In the genomic region with DNA sequence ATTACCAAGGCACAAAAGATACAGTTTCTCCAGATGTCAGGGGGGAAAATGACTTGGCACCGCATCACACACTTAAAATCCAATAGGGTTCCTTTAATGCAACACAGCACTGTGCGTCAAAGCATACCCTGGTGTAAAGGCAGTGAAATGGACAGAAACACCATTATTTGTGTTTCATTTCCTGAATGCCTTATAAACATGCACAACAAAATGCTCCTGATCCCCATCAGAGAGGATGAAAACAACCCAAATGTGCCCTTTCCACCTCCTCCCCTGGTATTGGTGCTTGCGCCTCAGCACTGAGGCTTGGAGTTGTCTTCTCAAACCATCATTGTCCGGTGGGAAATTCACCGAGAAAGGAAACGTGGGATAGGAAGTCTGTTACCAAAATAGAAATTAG, we compare ENCODE assay signal across 8 cellular contexts.
A peak's percentile ranks its signal among the peaks of the same experiment; 100 is the strongest.
DNase-seq lines count a peak whose midpoint lies in the region; ATAC-seq and TF ChIP-seq lines count a peak whose summit lies in the region.

No MANE protein-coding gene starts in this region.

- DNase-seq in HEK293T (ENCODE audit: extremely low spot score) (peak; percentile 13), fibroblast of peridontal ligament (ENCODE audit: extremely low read depth) (peak; percentile 74), NCI-H1436 treated with DMSO at 0.1 percent for 48 hours (lab: John Stamatoyannopoulos, UW) (no peak)

- POLR2A ChIA-PET in HEK293T (lab: Yijun Ruan, JAX) = no interaction called here

- TF ChIP-seq CTCF in VCaP (conservative IDR thresholded peaks at IDR 0.05) (no peak), neutrophil (IDR thresholded peaks at IDR 0.05) (no peak)

- H4K20me1 ChIP-seq in BLaER1 treated with 17β-estradiol and CSF1 and Interleukin-3, amounts not matched to agents 10 nM and 100 nM = peaks cover 46 to 60% (median 50%) of the 10 kb centered on the region in 11 experiments

- H3K9me3 ChIP-seq in BLaER1 treated with 17β-estradiol and CSF1 and Interleukin-3, amounts not matched to agents 10 nM and 100 nM (replicated peaks in 1 of 11) = peaks cover 0 to 20% (median 12%) of the 10 kb centered on the region in 11 experiments; a peak in 14 of 22 replicates
- H3K9me3 ChIP-seq in neutrophil = no peaks in the 10 kb centered on the region

- H3K36me3 ChIP-seq in BLaER1 treated with 17β-estradiol and CSF1 and Interleukin-3, amounts not matched to agents 10 nM and 100 nM = peaks cover 3 to 38% (median 15%) of the 10 kb centered on the region in 11 experiments; a peak in 13 of 22 replicates
- no peaks in the 10 kb centered on the region for H3K36me3 ChIP-seq in neutrophil

- peak overlapping the region; percentile 88 to 96 (median 93) for H3K4me2 ChIP-seq in BLaER1 treated with 17β-estradiol and CSF1 and Interleukin-3, amounts not matched to agents 10 nM and 100 nM

- peaks cover 19 to 52% (median 36%) of the 10 kb centered on the region in 10 experiments for H3K4me1 ChIP-seq in BLaER1 treated with 17β-estradiol and CSF1 and Interleukin-3, amounts not matched to agents 10 nM and 100 nM
- peaks cover 18 to 25% of the 10 kb centered on the region in 2 experiments for H3K4me1 ChIP-seq in neutrophil (ENCODE audit: control insufficient read depth in 1 of 2, insufficient read depth in 1 of 2, low read depth in 1 of 2, low read length in 1 of 2)

- CTCF ChIA-PET in HEK293T (lab: Yijun Ruan, JAX) = no interaction called here

- H3K4me3 ChIP-seq in BLaER1 treated with 17β-estradiol and CSF1 and Interleukin-3, amounts not matched to agents 10 nM and 100 nM = peak overlapping the region; percentile 71 to 85 (median 79)
- H3K4me3 ChIP-seq in neutrophil (ENCODE audit: low read depth in 1 of 2, low read length in 1 of 2) = peak overlapping the region; percentile 73 to 92

- ATAC-seq in HG02588 (IDR thresholded peaks at IDR 0.05; ENCODE audit: unreplicated experiment) (no peak), GM18498 (IDR thresholded peaks at IDR 0.05; ENCODE audit: unreplicated experiment) (no peak)

- H3K27ac ChIP-seq in BLaER1 treated with 17β-estradiol and CSF1 and Interleukin-3, amounts not matched to agents 10 nM and 100 nM = peak overlapping the region; percentile 88 to 98 (median 93)
- H3K27ac ChIP-seq in VCaP = peak overlapping the region; percentile 94
- peak overlapping the region; percentile 90 for H3K27ac ChIP-seq in neutrophil

- H3K27me3 ChIP-seq in BLaER1 treated with 17β-estradiol and CSF1 and Interleukin-3, amounts not matched to agents 10 nM and 100 nM = peaks cover 0 to 27% (median under 1%) of the 10 kb centered on the region in 11 experiments; a peak in 9 of 22 replicates
- H3K27me3 ChIP-seq in neutrophil = no peaks in the 10 kb centered on the region

- peak overlapping the region; percentile 89 to 99 (median 95) for H3K9ac ChIP-seq in BLaER1 treated with 17β-estradiol and CSF1 and Interleukin-3, amounts not matched to agents 10 nM and 100 nM

TF ChIP-seq in HEK293T, 16 proteins besides CTCF, POLR2A, EP300 and RAD21:
- TF ChIP-seq BHLHE40 (IDR thresholded peaks at IDR 0.05; ENCODE audit: borderline replicate concordance) (no peak), ARNT (IDR thresholded peaks at IDR 0.05) (no peak), CTBP1 (IDR thresholded peaks at IDR 0.05; ENCODE audit: borderline replicate concordance) (no peak), FOXM1 (IDR thresholded peaks at IDR 0.05; ENCODE audit: borderline replicate concordance) (no peak), LEF1 (IDR thresholded peaks at IDR 0.05; ENCODE audit: borderline replicate concordance) (no peak), L3MBTL2 (conservative IDR thresholded peaks at IDR 0.05) (no peak), ELF4 (IDR thresholded peaks at IDR 0.05) (no peak), HDGF (IDR thresholded peaks at IDR 0.05; ENCODE audit: borderline replicate concordance) (no peak)
